ENCODE assay signal across 1 cellular context in the genomic region with DNA sequence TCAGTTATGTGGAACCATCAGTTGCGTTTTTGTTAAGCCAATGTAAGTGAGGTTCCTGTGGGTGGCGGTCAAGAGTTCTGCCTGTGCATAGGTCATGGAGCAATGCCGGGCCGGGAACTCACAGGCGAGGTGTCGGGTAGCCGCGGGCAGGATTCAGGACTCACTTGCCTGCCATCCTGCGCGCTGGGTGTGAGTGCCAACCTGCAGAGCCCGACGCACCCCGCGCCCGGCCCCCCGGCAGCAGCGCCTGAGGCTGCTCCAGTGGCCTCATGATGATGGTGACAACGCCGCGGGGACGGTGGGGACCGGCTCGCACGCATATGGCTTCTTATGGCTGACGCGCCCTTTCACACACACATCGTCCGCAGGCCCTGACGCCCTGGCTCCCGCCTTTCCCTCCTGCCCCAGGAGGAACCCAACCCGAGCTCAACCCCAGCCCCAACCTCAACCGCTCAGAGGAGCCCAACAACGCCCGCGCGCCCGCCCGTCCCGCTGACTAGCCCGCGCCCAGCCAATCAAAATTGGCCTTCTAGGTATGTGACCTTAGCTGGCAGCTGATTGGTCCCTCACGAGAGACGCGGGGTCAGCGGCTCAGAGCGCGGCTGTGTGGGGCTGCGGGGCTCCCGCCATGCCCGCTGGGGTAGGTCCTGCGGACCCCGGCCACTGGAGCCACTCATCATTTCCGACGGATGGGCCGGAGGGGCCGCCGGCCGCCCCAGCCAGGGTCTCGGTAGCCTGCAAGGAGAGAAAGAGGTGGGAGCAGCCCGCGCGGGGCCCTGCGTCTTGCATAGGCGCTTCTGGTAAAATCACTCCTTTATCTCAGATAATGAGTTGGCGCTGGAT.
TF ChIP-seq lines count a peak whose summit lies in the region.

A gene with protein sequence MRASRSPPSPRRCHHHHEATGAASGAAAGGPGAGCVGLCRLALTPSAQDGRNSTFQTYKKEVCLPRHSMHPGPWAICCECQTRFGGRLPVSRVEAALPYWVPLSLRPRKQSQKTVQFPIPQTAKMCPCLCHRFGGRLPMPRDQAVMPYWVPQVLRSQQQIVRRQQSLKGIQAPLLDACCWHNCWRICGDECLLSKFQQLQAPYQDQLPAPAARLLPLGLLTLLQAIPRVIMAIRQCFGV (minus strand): TSS at position 470 of the 843 bp plus-strand sequence. CDS start 150 bp downstream, at position 320.

TF ChIP-seq in K562, 482 proteins besides CTCF, POLR2A, EP300 and RAD21 (continued from another document and continues in another):
- TF ChIP-seq, protein P1, sequence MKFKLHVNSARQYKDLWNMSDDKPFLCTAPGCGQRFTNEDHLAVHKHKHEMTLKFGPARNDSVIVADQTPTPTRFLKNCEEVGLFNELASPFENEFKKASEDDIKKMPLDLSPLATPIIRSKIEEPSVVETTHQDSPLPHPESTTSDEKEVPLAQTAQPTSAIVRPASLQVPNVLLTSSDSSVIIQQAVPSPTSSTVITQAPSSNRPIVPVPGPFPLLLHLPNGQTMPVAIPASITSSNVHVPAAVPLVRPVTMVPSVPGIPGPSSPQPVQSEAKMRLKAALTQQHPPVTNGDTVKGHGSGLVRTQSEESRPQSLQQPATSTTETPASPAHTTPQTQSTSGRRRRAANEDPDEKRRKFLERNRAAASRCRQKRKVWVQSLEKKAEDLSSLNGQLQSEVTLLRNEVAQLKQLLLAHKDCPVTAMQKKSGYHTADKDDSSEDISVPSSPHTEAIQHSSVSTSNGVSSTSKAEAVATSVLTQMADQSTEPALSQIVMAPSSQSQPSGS (CRISPR knock-in tag; IDR thresholded peaks at IDR 0.05): no peak
- TF ChIP-seq COPS2 (conservative IDR thresholded peaks at IDR 0.05) (no peak), RBM22 (IDR thresholded peaks at IDR 0.05; ENCODE audit: low read depth, low read length, poor library complexity, severe bottlenecking) (peak; percentile 69), ILF3 (IDR thresholded peaks at IDR 0.05; ENCODE audit: borderline replicate concordance) (no peak; the same call in 1 of the 2 replicates), SMARCA5 (IDR thresholded peaks at IDR 0.05) (peak; percentile 97), PYGO2 (tag; IDR thresholded peaks at IDR 0.05) (no peak), ZNF696 (CRISPR knock-in tag; conservative IDR thresholded peaks at IDR 0.05) (no peak), CC2D1A (IDR thresholded peaks at IDR 0.05) (no peak; the same call in none of the 2 replicates), ZNF668 (CRISPR knock-in tag; IDR thresholded peaks at IDR 0.05) (no peak), PHB2 (IDR thresholded peaks at IDR 0.05; ENCODE audit: low read depth) (no peak), GTF2A2 (tag; IDR thresholded peaks at IDR 0.05) (no peak), SIN3A (IDR thresholded peaks at IDR 0.05; ENCODE audit: borderline replicate concordance in 2 of 2, control insufficient read depth in 1 of 2, low read depth in 2 of 2, low read length in 2 of 2) (peak; percentile 23 to 64; a peak in 1 of 4 replicates), CXXC5 (CRISPR knock-in tag; IDR thresholded peaks at IDR 0.05) (peak; percentile 92), CEBPG (CRISPR knock-in tag; IDR thresholded peaks at IDR 0.05) (peak; percentile 67; the same call in 1 of the 2 replicates), CEBPG (tag; conservative IDR thresholded peaks at IDR 0.05 in 1 of 2, IDR thresholded peaks at IDR 0.05 in 1 of 2) (peak in 1 of 2 experiments; percentile 57; a peak in 2 of 4 replicates), MAFK (IDR thresholded peaks at IDR 0.05; ENCODE audit: low read length) (no peak), ZC3H4 (CRISPR knock-in tag; IDR thresholded peaks at IDR 0.05; ENCODE audit: borderline replicate concordance) (no peak), SAFB (IDR thresholded peaks at IDR 0.05; ENCODE audit: borderline replicate concordance, low read depth, low read length) (no peak), ZNF24 (IDR thresholded peaks at IDR 0.05) (no peak), NR2C1 (IDR thresholded peaks at IDR 0.05) (peak; percentile 88), NR2C1 (tag; IDR thresholded peaks at IDR 0.05) (peak; percentile 85), PRPF4 (IDR thresholded peaks at IDR 0.05; ENCODE audit: insufficient read depth, low read depth, low read length, poor library complexity, severe bottlenecking) (peak; percentile 29), GABPB2 (CRISPR knock-in tag; conservative IDR thresholded peaks at IDR 0.05) (no peak), PCBP2 (IDR thresholded peaks at IDR 0.05; ENCODE audit: low read depth, low read length, poor library complexity, severe bottlenecking) (no peak), ZNF583 (CRISPR knock-in tag; IDR thresholded peaks at IDR 0.05) (peak; percentile 9; the same call in 1 of the 2 replicates), DNMT1 (IDR thresholded peaks at IDR 0.05) (no peak), SMARCA4 (IDR thresholded peaks at IDR 0.05) (peak; percentile 61), TCF3 (CRISPR knock-in tag; IDR thresholded peaks at IDR 0.05) (no peak), ZNF282 (CRISPR knock-in tag; IDR thresholded peaks at IDR 0.05) (no peak), FOXJ2 (tag; IDR thresholded peaks at IDR 0.05) (no peak), NFRKB (IDR thresholded peaks at IDR 0.05; ENCODE audit: low read depth) (peak; percentile 77; the same call in 1 of the 2 replicates), MBD2 (IDR thresholded peaks at IDR 0.05; ENCODE audit: borderline replicate concordance, low read depth) (peak; percentile 98)
- TF ChIP-seq, protein P2, sequence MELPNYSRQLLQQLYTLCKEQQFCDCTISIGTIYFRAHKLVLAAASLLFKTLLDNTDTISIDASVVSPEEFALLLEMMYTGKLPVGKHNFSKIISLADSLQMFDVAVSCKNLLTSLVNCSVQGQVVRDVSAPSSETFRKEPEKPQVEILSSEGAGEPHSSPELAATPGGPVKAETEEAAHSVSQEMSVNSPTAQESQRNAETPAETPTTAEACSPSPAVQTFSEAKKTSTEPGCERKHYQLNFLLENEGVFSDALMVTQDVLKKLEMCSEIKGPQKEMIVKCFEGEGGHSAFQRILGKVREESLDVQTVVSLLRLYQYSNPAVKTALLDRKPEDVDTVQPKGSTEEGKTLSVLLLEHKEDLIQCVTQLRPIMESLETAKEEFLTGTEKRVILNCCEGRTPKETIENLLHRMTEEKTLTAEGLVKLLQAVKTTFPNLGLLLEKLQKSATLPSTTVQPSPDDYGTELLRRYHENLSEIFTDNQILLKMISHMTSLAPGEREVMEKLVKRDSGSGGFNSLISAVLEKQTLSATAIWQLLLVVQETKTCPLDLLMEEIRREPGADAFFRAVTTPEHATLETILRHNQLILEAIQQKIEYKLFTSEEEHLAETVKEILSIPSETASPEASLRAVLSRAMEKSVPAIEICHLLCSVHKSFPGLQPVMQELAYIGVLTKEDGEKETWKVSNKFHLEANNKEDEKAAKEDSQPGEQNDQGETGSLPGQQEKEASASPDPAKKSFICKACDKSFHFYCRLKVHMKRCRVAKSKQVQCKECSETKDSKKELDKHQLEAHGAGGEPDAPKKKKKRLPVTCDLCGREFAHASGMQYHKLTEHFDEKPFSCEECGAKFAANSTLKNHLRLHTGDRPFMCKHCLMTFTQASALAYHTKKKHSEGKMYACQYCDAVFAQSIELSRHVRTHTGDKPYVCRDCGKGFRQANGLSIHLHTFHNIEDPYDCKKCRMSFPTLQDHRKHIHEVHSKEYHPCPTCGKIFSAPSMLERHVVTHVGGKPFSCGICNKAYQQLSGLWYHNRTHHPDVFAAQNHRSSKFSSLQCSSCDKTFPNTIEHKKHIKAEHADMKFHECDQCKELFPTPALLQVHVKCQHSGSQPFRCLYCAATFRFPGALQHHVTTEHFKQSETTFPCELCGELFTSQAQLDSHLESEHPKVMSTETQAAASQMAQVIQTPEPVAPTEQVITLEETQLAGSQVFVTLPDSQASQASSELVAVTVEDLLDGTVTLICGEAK (IDR thresholded peaks at IDR 0.05): no peak
- TF ChIP-seq, protein P2 (CRISPR knock-in tag; IDR thresholded peaks at IDR 0.05): no peak
- TF ChIP-seq, protein P3, sequence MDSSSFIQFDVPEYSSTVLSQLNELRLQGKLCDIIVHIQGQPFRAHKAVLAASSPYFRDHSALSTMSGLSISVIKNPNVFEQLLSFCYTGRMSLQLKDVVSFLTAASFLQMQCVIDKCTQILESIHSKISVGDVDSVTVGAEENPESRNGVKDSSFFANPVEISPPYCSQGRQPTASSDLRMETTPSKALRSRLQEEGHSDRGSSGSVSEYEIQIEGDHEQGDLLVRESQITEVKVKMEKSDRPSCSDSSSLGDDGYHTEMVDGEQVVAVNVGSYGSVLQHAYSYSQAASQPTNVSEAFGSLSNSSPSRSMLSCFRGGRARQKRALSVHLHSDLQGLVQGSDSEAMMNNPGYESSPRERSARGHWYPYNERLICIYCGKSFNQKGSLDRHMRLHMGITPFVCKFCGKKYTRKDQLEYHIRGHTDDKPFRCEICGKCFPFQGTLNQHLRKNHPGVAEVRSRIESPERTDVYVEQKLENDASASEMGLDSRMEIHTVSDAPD (CRISPR knock-in tag; IDR thresholded peaks at IDR 0.05): no peak
- TF ChIP-seq, protein P4, sequence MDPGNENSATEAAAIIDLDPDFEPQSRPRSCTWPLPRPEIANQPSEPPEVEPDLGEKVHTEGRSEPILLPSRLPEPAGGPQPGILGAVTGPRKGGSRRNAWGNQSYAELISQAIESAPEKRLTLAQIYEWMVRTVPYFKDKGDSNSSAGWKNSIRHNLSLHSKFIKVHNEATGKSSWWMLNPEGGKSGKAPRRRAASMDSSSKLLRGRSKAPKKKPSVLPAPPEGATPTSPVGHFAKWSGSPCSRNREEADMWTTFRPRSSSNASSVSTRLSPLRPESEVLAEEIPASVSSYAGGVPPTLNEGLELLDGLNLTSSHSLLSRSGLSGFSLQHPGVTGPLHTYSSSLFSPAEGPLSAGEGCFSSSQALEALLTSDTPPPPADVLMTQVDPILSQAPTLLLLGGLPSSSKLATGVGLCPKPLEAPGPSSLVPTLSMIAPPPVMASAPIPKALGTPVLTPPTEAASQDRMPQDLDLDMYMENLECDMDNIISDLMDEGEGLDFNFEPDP (CRISPR knock-in tag; IDR thresholded peaks at IDR 0.05): no peak
- TF ChIP-seq, protein P5, sequence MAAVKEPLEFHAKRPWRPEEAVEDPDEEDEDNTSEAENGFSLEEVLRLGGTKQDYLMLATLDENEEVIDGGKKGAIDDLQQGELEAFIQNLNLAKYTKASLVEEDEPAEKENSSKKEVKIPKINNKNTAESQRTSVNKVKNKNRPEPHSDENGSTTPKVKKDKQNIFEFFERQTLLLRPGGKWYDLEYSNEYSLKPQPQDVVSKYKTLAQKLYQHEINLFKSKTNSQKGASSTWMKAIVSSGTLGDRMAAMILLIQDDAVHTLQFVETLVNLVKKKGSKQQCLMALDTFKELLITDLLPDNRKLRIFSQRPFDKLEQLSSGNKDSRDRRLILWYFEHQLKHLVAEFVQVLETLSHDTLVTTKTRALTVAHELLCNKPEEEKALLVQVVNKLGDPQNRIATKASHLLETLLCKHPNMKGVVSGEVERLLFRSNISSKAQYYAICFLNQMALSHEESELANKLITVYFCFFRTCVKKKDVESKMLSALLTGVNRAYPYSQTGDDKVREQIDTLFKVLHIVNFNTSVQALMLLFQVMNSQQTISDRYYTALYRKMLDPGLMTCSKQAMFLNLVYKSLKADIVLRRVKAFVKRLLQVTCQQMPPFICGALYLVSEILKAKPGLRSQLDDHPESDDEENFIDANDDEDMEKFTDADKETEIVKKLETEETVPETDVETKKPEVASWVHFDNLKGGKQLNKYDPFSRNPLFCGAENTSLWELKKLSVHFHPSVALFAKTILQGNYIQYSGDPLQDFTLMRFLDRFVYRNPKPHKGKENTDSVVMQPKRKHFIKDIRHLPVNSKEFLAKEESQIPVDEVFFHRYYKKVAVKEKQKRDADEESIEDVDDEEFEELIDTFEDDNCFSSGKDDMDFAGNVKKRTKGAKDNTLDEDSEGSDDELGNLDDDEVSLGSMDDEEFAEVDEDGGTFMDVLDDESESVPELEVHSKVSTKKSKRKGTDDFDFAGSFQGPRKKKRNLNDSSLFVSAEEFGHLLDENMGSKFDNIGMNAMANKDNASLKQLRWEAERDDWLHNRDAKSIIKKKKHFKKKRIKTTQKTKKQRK (IDR thresholded peaks at IDR 0.05; ENCODE audit: borderline replicate concordance, low read depth, low read length): no peak
- TF ChIP-seq, protein P6, sequence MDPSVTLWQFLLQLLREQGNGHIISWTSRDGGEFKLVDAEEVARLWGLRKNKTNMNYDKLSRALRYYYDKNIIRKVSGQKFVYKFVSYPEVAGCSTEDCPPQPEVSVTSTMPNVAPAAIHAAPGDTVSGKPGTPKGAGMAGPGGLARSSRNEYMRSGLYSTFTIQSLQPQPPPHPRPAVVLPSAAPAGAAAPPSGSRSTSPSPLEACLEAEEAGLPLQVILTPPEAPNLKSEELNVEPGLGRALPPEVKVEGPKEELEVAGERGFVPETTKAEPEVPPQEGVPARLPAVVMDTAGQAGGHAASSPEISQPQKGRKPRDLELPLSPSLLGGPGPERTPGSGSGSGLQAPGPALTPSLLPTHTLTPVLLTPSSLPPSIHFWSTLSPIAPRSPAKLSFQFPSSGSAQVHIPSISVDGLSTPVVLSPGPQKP (CRISPR knock-in tag; IDR thresholded peaks at IDR 0.05): no peak
- TF ChIP-seq, protein P7, sequence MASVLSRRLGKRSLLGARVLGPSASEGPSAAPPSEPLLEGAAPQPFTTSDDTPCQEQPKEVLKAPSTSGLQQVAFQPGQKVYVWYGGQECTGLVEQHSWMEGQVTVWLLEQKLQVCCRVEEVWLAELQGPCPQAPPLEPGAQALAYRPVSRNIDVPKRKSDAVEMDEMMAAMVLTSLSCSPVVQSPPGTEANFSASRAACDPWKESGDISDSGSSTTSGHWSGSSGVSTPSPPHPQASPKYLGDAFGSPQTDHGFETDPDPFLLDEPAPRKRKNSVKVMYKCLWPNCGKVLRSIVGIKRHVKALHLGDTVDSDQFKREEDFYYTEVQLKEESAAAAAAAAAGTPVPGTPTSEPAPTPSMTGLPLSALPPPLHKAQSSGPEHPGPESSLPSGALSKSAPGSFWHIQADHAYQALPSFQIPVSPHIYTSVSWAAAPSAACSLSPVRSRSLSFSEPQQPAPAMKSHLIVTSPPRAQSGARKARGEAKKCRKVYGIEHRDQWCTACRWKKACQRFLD (CRISPR knock-in tag; IDR thresholded peaks at IDR 0.05): peak; percentile 84
